Comparison of ENCODE assay signal across 9 cellular contexts in the genomic region with DNA sequence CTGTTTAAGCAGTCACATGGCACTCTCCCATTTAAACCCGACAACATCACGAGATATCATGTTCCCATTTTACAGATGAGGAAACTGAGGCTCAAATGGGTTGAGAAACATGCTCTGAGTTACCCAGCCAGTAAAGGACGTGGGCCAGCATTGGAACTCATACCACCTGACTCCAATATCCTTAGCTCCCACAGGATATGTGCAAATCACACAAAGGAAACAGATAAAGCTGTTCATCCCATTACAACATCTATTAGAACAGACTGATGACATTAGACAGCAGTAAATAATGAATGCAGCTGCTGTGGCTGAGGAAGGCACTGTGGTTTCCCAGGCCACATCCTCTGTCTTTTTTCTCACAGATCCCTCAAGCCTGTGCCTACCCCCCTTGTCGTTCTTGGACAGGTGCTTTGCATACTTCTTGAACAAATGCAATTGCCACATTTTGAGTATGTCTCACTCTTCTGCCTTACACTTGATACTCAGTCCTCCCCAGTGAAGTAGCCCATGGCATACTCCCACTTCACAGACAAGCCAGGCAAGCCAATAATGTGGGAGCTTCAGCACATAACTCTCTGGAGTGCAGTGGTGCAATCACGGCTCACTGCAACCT. TPM values are rescaled to one million over a fixed set of nuclear protein-coding genes. Genes with fewer than 3 reads are reported as not detected.
DNase-seq lines count a peak whose midpoint lies in the region; ATAC-seq and TF ChIP-seq lines count a peak whose summit lies in the region.
"Had no signal": no experiment of that assay in that cellular context is flagged by ENCODE, and none has a peak within 500 bp of the region (broad histone marks: within the 10 kb centered on the region; RNA-seq: fewer than 3 reads in every experiment).

No MANE protein-coding gene starts in this region.

- H3K27ac Mint-ChIP-seq in CD8-positive, alpha-beta memory T cell, result peak overlapping the region in 4 of 8 donors; percentile 4 to 29 (median 22)
- peak overlapping the region; percentile 38 for H3K27ac Mint-ChIP-seq in dendritic cell treated with granulocyte-macrophage colony-stimulating factor and Interleukin-4, amounts not matched to agents 40 ng/mL and 50 ng/mL, for 4 days

- ATAC-seq in GM19452 (IDR thresholded peaks at IDR 0.05; ENCODE audit: unreplicated experiment) (peak; percentile 99), HG03442 (IDR thresholded peaks at IDR 0.05; ENCODE audit: unreplicated experiment) (peak; percentile 99)

- POLR2A ChIA-PET in CD8-positive, alpha-beta memory T cell (lab: Charles Lee), result no interaction called here

- no peak overlapping the region for H3K4me3 ChIP-seq in CD8-positive, alpha-beta memory T cell (ENCODE audit: low read length)
- H3K4me3 ChIP-seq in tibial artery, result no peak overlapping the region
- H3K4me3 ChIP-seq: psoas muscle had no signal

- no peaks in the 10 kb centered on the region for H3K36me3 ChIP-seq in CD8-positive, alpha-beta memory T cell (ENCODE audit: insufficient read depth, low read length)
- H3K36me3 ChIP-seq in tibial artery, result no peaks in the 10 kb centered on the region

- TF ChIP-seq CTCF in tibial artery (IDR thresholded peaks at IDR 0.05), result no peak

- H3K4me3 Mint-ChIP-seq in CD8-positive, alpha-beta memory T cell, result peak overlapping the region in 4 of 7 donors; percentile 32 to 53 (median 36)
- H3K4me3 Mint-ChIP-seq in dendritic cell treated with granulocyte-macrophage colony-stimulating factor and Interleukin-4, amounts not matched to agents 40 ng/mL and 50 ng/mL, for 4 days, result no peak overlapping the region

- intact Hi-C loops in dendritic cell treated with granulocyte-macrophage colony-stimulating factor and Interleukin-4, amounts not matched to agents 40 ng/mL and 50 ng/mL, for 4 days (cut with micrococcal nuclease), result no loop called here
- intact Hi-C loops in tibial artery (cut with DNase I; ENCODE audit: low total_unique reads), result no loop called here

- H3K27ac ChIP-seq in CD8-positive, alpha-beta memory T cell (ENCODE audit: low read depth, low read length), result no peak overlapping the region
- H3K27ac ChIP-seq in tibial artery, result peak overlapping the region; percentile 31 to 53
- H3K27ac ChIP-seq: psoas muscle had no signal

- H3K27me3 ChIP-seq in CD8-positive, alpha-beta memory T cell (ENCODE audit: insufficient read depth, low read length, poor library complexity, severe bottlenecking), result no peaks in the 10 kb centered on the region
- no peaks in the 10 kb centered on the region for H3K27me3 ChIP-seq in tibial artery

- CTCF ChIA-PET in CD8-positive, alpha-beta memory T cell (lab: Charles Lee), result no interaction called here

- H3K4me1 ChIP-seq in CD8-positive, alpha-beta memory T cell (ENCODE audit: insufficient read depth, low read length), result peaks cover 36% of the 10 kb centered on the region
- peaks cover 0 to 36% (median 7%) of the 10 kb centered on the region in 4 donors for H3K4me1 ChIP-seq in tibial artery

- H3K9me3 ChIP-seq in CD8-positive, alpha-beta memory T cell (ENCODE audit: low read length), result no peaks in the 10 kb centered on the region
- no peaks in the 10 kb centered on the region for H3K9me3 ChIP-seq in tibial artery
- H3K9me3 ChIP-seq: psoas muscle had no signal

- H3K36me3 Mint-ChIP-seq in CD8-positive, alpha-beta memory T cell, result no peaks in the 10 kb centered on the region
- H3K36me3 Mint-ChIP-seq in dendritic cell treated with granulocyte-macrophage colony-stimulating factor and Interleukin-4, amounts not matched to agents 40 ng/mL and 50 ng/mL, for 4 days (ENCODE audit: low read depth), result peaks cover 25% of the 10 kb centered on the region

- peaks cover 35 to 40% (median 39%) of the 10 kb centered on the region in 3 donors for H3K4me1 Mint-ChIP-seq in CD8-positive, alpha-beta memory T cell
- peaks cover 42% of the 10 kb centered on the region for H3K4me1 Mint-ChIP-seq in dendritic cell treated with granulocyte-macrophage colony-stimulating factor and Interleukin-4, amounts not matched to agents 40 ng/mL and 50 ng/mL, for 4 days (ENCODE audit: low read depth)

- no peaks in the 10 kb centered on the region for H3K9me3 Mint-ChIP-seq in CD8-positive, alpha-beta memory T cell
- H3K9me3 Mint-ChIP-seq in dendritic cell treated with granulocyte-macrophage colony-stimulating factor and Interleukin-4, amounts not matched to agents 40 ng/mL and 50 ng/mL, for 4 days, result no peaks in the 10 kb centered on the region

- DNase-seq in CD8-positive, alpha-beta memory T cell, result peak in 4 of 5 donors; percentile 11 to 53 (median 27)
- no peak for DNase-seq in tibial artery
- DNase-seq in NCI-H187 treated with DMSO at 0.1 percent for 48 hours (lab: John Stamatoyannopoulos, UW), result no peak
- no peak for DNase-seq in NCI-H510A treated with DMSO at 0.1 percent for 48 hours (lab: John Stamatoyannopoulos, UW)
- DNase-seq in stimulated activated CD8-positive, alpha-beta memory T cell treated with anti-CD3 and anti-CD28 coated beads, Interleukin-4, amount 100 ng/mL, for 48 hours, result no peak
- DNase-seq: psoas muscle had no signal

- peaks cover 0 to 6% of the 10 kb centered on the region in 2 donors for H3K27me3 Mint-ChIP-seq in CD8-positive, alpha-beta memory T cell
- no peaks in the 10 kb centered on the region for H3K27me3 Mint-ChIP-seq in dendritic cell treated with granulocyte-macrophage colony-stimulating factor and Interleukin-4, amounts not matched to agents 40 ng/mL and 50 ng/mL, for 4 days

RNA-seq across cellular contexts. Expression of a gene that starts 17.7 kb away (rescaled TPM):
- 10 to 100 TPM; 40.3 to 41.1 TPM for total RNA-seq in CD8-positive, alpha-beta memory T cell
- 3.0 TPM for polyA plus RNA-seq in CD8-positive, alpha-beta memory T cell

Comparison
In these comparisons a context has a peak if more than half of its experiments do, and no peak if none do; other contexts are left out.
1. DNase-seq: peak in CD8-positive, alpha-beta memory T cell (4 of 5); none in tibial artery (0 of 2), NCI-H187 treated with DMSO at 0.1 percent for 48 hours (single experiment), NCI-H510A treated with DMSO at 0.1 percent for 48 hours (single experiment) and stimulated activated CD8-positive, alpha-beta memory T cell treated with anti-CD3 and anti-CD28 coated beads, Interleukin-4, amount 100 ng/mL, for 48 hours (single experiment).